ENCODE assay signal across 25 cellular contexts in genomic region chr7:129212126-129212525, GRCh38. TPM values are rescaled to one million over a fixed set of nuclear protein-coding genes. Genes with fewer than 3 reads are reported as not detected.
"Had no signal": no experiment of that assay in that cellular context is flagged by ENCODE, and none has a peak within 500 bp of the region (broad histone marks: within the 10 kb centered on the region; RNA-seq: fewer than 3 reads in every experiment).

No MANE protein-coding gene starts in this region.

- H3K4me1 ChIP-seq: left lung, lower lobe of right lung, neural progenitor cell, upper lobe of right lung had no signal

- H3K4me2 ChIP-seq: neural progenitor cell had no signal

- H3K36me3 Mint-ChIP-seq: immature natural killer cell; natural killer cell; stimulated activated memory B cell treated with anti-CD40 and anti-IgM and Interleukin-4, amounts not matched to agents 10 μg/mL and 1 μg/mL and 100 μg/mL, for 72 hours had no signal

- H3K4me1 Mint-ChIP-seq: immature natural killer cell; natural killer cell; stimulated activated naive CD8-positive, alpha-beta T cell treated with anti-CD3 and anti-CD28 coated beads, Interleukin-15, amount 100 ng/mL, for 72 hours had no signal

- H3K27me3 ChIP-seq: neural progenitor cell, right atrium auricular region, spleen, tibial nerve, upper lobe of right lung had no signal

- H3K4me3 Mint-ChIP-seq: immature natural killer cell; natural killer cell; nephron progenitor cell; neural progenitor cell; stimulated activated memory B cell treated with anti-CD40 and anti-IgM and Interleukin-4, amounts not matched to agents 10 μg/mL and 1 μg/mL and 100 μg/mL, for 72 hours; stimulated activated naive CD8-positive, alpha-beta T cell treated with anti-CD3 and anti-CD28 coated beads, Interleukin-15, amount 100 ng/mL, for 72 hours had no signal

- H3K9me3 Mint-ChIP-seq: immature natural killer cell; natural killer cell; stimulated activated memory B cell treated with anti-CD40 and anti-IgM and Interleukin-4, amounts not matched to agents 10 μg/mL and 1 μg/mL and 100 μg/mL, for 72 hours; stimulated activated naive CD8-positive, alpha-beta T cell treated with anti-CD3 and anti-CD28 coated beads, Interleukin-15, amount 100 ng/mL, for 72 hours had no signal

- H3K4me3 ChIP-seq: left lung, lower lobe of right lung, neural progenitor cell, right atrium auricular region, spleen, tibial nerve, upper lobe of right lung had no signal

- DNase-seq: hypothalamus; immature natural killer cell; kidney; left colon; lower lobe of right lung; mammary epithelial cell; mesenchymal stem cell; natural killer cell; nephron progenitor cell; occipital lobe; small intestine; spleen; stimulated activated CD4-positive, alpha-beta T cell treated with anti-CD3 and anti-CD28 coated beads, Interleukin-4, amount 100 ng/mL, for 24 hours; stimulated activated naive CD4-positive, alpha-beta T cell treated with Interleukin-2 at 50 U/mL for 16 hours; stimulated activated naive CD8-positive, alpha-beta T cell treated with anti-CD3 and anti-CD28 coated beads, Interleukin-15, amount 100 ng/mL, for 72 hours; substantia nigra; upper lobe of right lung had no signal

- H3K36me3 ChIP-seq: left lung, lower lobe of right lung, neural progenitor cell, neutrophil, right atrium auricular region, spleen, upper lobe of right lung had no signal

- H3K27ac ChIP-seq: left lung, lower lobe of right lung, neural progenitor cell, neutrophil, right atrium auricular region, spleen, tibial nerve, upper lobe of right lung had no signal

- H3K27ac Mint-ChIP-seq: immature natural killer cell; natural killer cell; nephron progenitor cell; neural progenitor cell; progenitor cell of endocrine pancreas; stimulated activated memory B cell treated with anti-CD40 and anti-IgM and Interleukin-4, amounts not matched to agents 10 μg/mL and 1 μg/mL and 100 μg/mL, for 72 hours; stimulated activated naive CD8-positive, alpha-beta T cell treated with anti-CD3 and anti-CD28 coated beads, Interleukin-15, amount 100 ng/mL, for 72 hours had no signal

- H3K9me3 ChIP-seq: left lung, lower lobe of right lung, neutrophil, right atrium auricular region, spleen, tibial nerve, upper lobe of right lung had no signal

- H3K9ac ChIP-seq: neural progenitor cell had no signal

- ATAC-seq: left colon; left lung; lower lobe of right lung; natural killer cell; sciatic nerve; stimulated activated memory B cell treated with anti-CD40 and anti-IgM and Interleukin-4, amounts not matched to agents 10 μg/mL and 1 μg/mL and 100 μg/mL, for 72 hours; stimulated activated naive CD8-positive, alpha-beta T cell treated with anti-CD3 and anti-CD28 coated beads, Interleukin-15, amount 100 ng/mL, for 72 hours; upper lobe of right lung had no signal

- H2AFZ ChIP-seq: neural progenitor cell had no signal

RNA-seq across cellular contexts. Expression of gene SMO, which starts 23.7 kb away (rescaled TPM):
- polyA plus RNA-seq: immature natural killer cell had no signal
